In genomic region chr12:121632069-121632970, GRCh38 we compare ENCODE assay signal across 10 cellular contexts. TPM values are rescaled to one million over a fixed set of nuclear protein-coding genes. Genes with fewer than 3 reads are reported as not detected.
DNase-seq lines count a peak whose midpoint lies in the region; ATAC-seq, FAIRE-seq and TF ChIP-seq lines count a peak whose summit lies in the region.
"Had no signal": no experiment of that assay in that cellular context is flagged by ENCODE, and none has a peak within 500 bp of the region (broad histone marks: within the 10 kb centered on the region; RNA-seq: fewer than 3 reads in every experiment).

No MANE protein-coding gene starts in this region.

- H3K27me3 Mint-ChIP-seq in activated CD4-positive, alpha-beta memory T cell treated with anti-CD3 and anti-CD28 coated beads, Interleukin-2, amount 10 ng/mL, durations not matched to agents 7 days and 5 days, result no peaks in the 10 kb centered on the region

- no TSS peak for BruUV-seq in HepG2 (replicated peaks; lab: Mats Ljungman, UMichigan)

- H3K27ac Mint-ChIP-seq in activated CD4-positive, alpha-beta memory T cell treated with anti-CD3 and anti-CD28 coated beads, Interleukin-2, amount 10 ng/mL, durations not matched to agents 7 days and 5 days, result peak overlapping the region; percentile 56
- peak overlapping the region; percentile 95 for H3K27ac Mint-ChIP-seq in stimulated activated effector memory CD8-positive, alpha-beta T cell treated with anti-CD3 and anti-CD28 coated beads, Interleukin-12 subunit alpha, Interleukin-12 subunit beta, amount 100 ng/mL, for 72 hours

- no peaks in the 10 kb centered on the region for H3K27me3 ChIP-seq in HepG2 (ENCODE audit: control insufficient read depth in 1 of 2, insufficient read depth in 2 of 2, low read length in 2 of 2)

- CTCF ChIA-PET in activated CD4-positive, alpha-beta memory T cell treated with anti-CD3 and anti-CD28 coated beads, Interleukin-2, amount 10 ng/mL, durations not matched to agents 7 days and 5 days (lab: Charles Lee), result interaction anchor here (1.1 to 1.5 kb wide), 2 partner anchors 37 to 49 kb away, joined by 3 to 4 read pairs; partner anchors contain the start of gene MORN3
- CTCF ChIA-PET in HepG2 (lab: Yijun Ruan, JAX; ENCODE audit: low intra/inter-chr PET ratio, low total read pairs), result no interaction called here

- H3K9me3 ChIP-seq in HepG2 (ENCODE audit: low read length), result no peaks in the 10 kb centered on the region

- peak overlapping the region; percentile 47 for H3K27ac ChIP-seq in HepG2 (ENCODE audit: extremely low read length, insufficient read depth, low read length)

- H3K4me1 Mint-ChIP-seq in activated CD4-positive, alpha-beta memory T cell treated with anti-CD3 and anti-CD28 coated beads, Interleukin-2, amount 10 ng/mL, durations not matched to agents 7 days and 5 days, result peaks cover 76% of the 10 kb centered on the region
- peaks cover 72% of the 10 kb centered on the region for H3K4me1 Mint-ChIP-seq in stimulated activated effector memory CD8-positive, alpha-beta T cell treated with anti-CD3 and anti-CD28 coated beads, Interleukin-12 subunit alpha, Interleukin-12 subunit beta, amount 100 ng/mL, for 72 hours

- no peak for TF ChIP-seq CTCF in HepG2 (CRISPR knock-in tag; IDR thresholded peaks at IDR 0.05)

- H2AFZ ChIP-seq in HepG2 (ENCODE audit: low read length), result no peak overlapping the region

- H3K4me1 ChIP-seq in HepG2 (ENCODE audit: insufficient read depth, low read length), result peaks cover 58% of the 10 kb centered on the region

- peak overlapping the region; percentile 65 for H3K4me2 ChIP-seq in HepG2 (ENCODE audit: low read depth, low read length)

- TF ChIP-seq RAD21 in HepG2 (CRISPR knock-in tag; IDR thresholded peaks at IDR 0.05), result no peak

- H3K36me3 ChIP-seq in HepG2 (replicated peaks in 1 of 2; ENCODE audit: control insufficient read depth in 1 of 2, insufficient read depth in 2 of 2, low read length in 2 of 2), result no peaks in the 10 kb centered on the region; a peak in 2 of 5 replicates

- H3K4me3 Mint-ChIP-seq in activated CD4-positive, alpha-beta memory T cell treated with anti-CD3 and anti-CD28 coated beads, Interleukin-2, amount 10 ng/mL, durations not matched to agents 7 days and 5 days, result peak overlapping the region; percentile 0
- H3K4me3 Mint-ChIP-seq in stimulated activated effector memory CD8-positive, alpha-beta T cell treated with anti-CD3 and anti-CD28 coated beads, Interleukin-12 subunit alpha, Interleukin-12 subunit beta, amount 100 ng/mL, for 72 hours, result peak overlapping the region; percentile 94

- DNase-seq in NCI-H510A treated with DMSO at 0.1 percent for 48 hours (lab: John Stamatoyannopoulos, UW) (peak; percentile 58), NCI-H510A (lab: John Stamatoyannopoulos, UW) (no peak), HepG2 (ENCODE audit: low spot score) (no peak), NCI-H748 treated with DMSO at 0.1 percent for 48 hours (lab: John Stamatoyannopoulos, UW) (no peak), COLO668 (lab: John Stamatoyannopoulos, UW; ENCODE audit: unreplicated experiment) (no peak)
- DNase-seq in activated CD4-positive, alpha-beta memory T cell treated with anti-CD3 and anti-CD28 coated beads, Interleukin-2, amount 10 ng/mL, durations not matched to agents 7 days and 5 days, result no peak
- DNase-seq in stimulated activated effector memory CD8-positive, alpha-beta T cell treated with anti-CD3 and anti-CD28 coated beads, Interleukin-12 subunit alpha, Interleukin-12 subunit beta, amount 100 ng/mL, for 72 hours (ENCODE audit: low spot score in 2 of 2), result no peak
- DNase-seq: islet precursor cell had no signal

- FAIRE-seq in HepG2 (lab: Jason Lieb, UNC), result peak; percentile 37
- FAIRE-seq: A204.1 had no signal

- 65% methylated on average over 11 of the region's 11 CpGs for WGBS in HepG2 (ENCODE audit: low lambda C conversion rate)

- in situ Hi-C loops in HepG2 (cut with HindIII; ENCODE audit: extremely low pct_ligation_motif_present, low pct_unique_long_range_greater_than_20kb), result no loop called here

- peak; percentile 46; the same call in 2 of the 3 replicates for ATAC-seq in HepG2
- ATAC-seq in stimulated activated effector memory CD8-positive, alpha-beta T cell treated with anti-CD3 and anti-CD28 coated beads, Interleukin-12 subunit alpha, Interleukin-12 subunit beta, amount 100 ng/mL, for 72 hours, result no peak
- ATAC-seq in GM21447 (IDR thresholded peaks at IDR 0.05; ENCODE audit: unreplicated experiment), result no peak

- H3K9me3 Mint-ChIP-seq in activated CD4-positive, alpha-beta memory T cell treated with anti-CD3 and anti-CD28 coated beads, Interleukin-2, amount 10 ng/mL, durations not matched to agents 7 days and 5 days, result no peaks in the 10 kb centered on the region
- no peaks in the 10 kb centered on the region for H3K9me3 Mint-ChIP-seq in stimulated activated effector memory CD8-positive, alpha-beta T cell treated with anti-CD3 and anti-CD28 coated beads, Interleukin-12 subunit alpha, Interleukin-12 subunit beta, amount 100 ng/mL, for 72 hours

- POLR2A ChIA-PET in activated CD4-positive, alpha-beta memory T cell treated with anti-CD3 and anti-CD28 coated beads, Interleukin-2, amount 10 ng/mL, durations not matched to agents 7 days and 5 days (lab: Charles Lee), result interaction anchor here (1.0 kb wide), 1 partner anchor 36 kb away, joined by 3 read pairs; no protein-coding TSS in a partner anchor
- POLR2A ChIA-PET in HepG2 (lab: Yijun Ruan, JAX), result interaction anchor here (1.2 kb wide), 1 partner anchor 49 kb away, joined by 3 read pairs; no protein-coding TSS in a partner anchor

- TF ChIP-seq POLR2A in HepG2 (IDR thresholded peaks at IDR 0.05; ENCODE audit: insufficient read depth in 1 of 2, low read depth in 2 of 2, low read length in 2 of 2), result no peak

- H3K36me3 Mint-ChIP-seq in activated CD4-positive, alpha-beta memory T cell treated with anti-CD3 and anti-CD28 coated beads, Interleukin-2, amount 10 ng/mL, durations not matched to agents 7 days and 5 days (ENCODE audit: low read depth), result peaks cover 59% of the 10 kb centered on the region
- peaks cover 77% of the 10 kb centered on the region for H3K36me3 Mint-ChIP-seq in stimulated activated effector memory CD8-positive, alpha-beta T cell treated with anti-CD3 and anti-CD28 coated beads, Interleukin-12 subunit alpha, Interleukin-12 subunit beta, amount 100 ng/mL, for 72 hours

- H3K79me2 ChIP-seq in HepG2 (ENCODE audit: insufficient read depth, low read length), result peaks cover 12% of the 10 kb centered on the region

- peak overlapping the region in 1 of 3 experiments; percentile 29; a peak in 1 of 6 replicates for H3K4me3 ChIP-seq in HepG2 (replicated peaks in 1 of 3; ENCODE audit: insufficient read depth in 1 of 3, low read depth in 2 of 3, low read length in 3 of 3)

- intact Hi-C loops in HepG2 (cut with micrococcal nuclease; ENCODE audit: unreplicated experiment), result no loop called here

- no peaks in the 10 kb centered on the region; the same call in 1 of the 2 replicates for H4K20me1 ChIP-seq in HepG2 (ENCODE audit: insufficient read depth, low read length)

- peak overlapping the region; percentile 16; the same call in 1 of the 2 replicates for H3K9ac ChIP-seq in HepG2 (ENCODE audit: insufficient read depth, low read depth, low read length)

- TF ChIP-seq EP300 in HepG2 (IDR thresholded peaks at IDR 0.05; ENCODE audit: low read depth in 2 of 2, low read length in 2 of 2) (no peak), HepG2 (CRISPR knock-in tag; IDR thresholded peaks at IDR 0.05; ENCODE audit: borderline replicate concordance) (no peak)

RNA-seq across cellular contexts. Expression of gene ORAI1, which starts 6.0 kb away (rescaled TPM):
- total RNA-seq in activated CD4-positive, alpha-beta memory T cell treated with anti-CD3 and anti-CD28 coated beads, Interleukin-2, amount 10 ng/mL, durations not matched to agents 7 days and 5 days, result 10 to 100 TPM; 69.0 to 70.3 TPM
- total RNA-seq in HepG2 (2016; rRNA removed; fragmentation: Illumina TruSeq; extraction: Trizol), result 5.9 and 9.2 TPM in 2 replicates
- 9.9 and 13.0 TPM in 2 replicates for total RNA-seq in HepG2 (2016; cell fraction: cytosol; rRNA removed; fragmentation: Illumina TruSeq; extraction: Trizol; ENCODE audit: low read depth)
- 5.9 and 8.5 TPM in 2 replicates for total RNA-seq in HepG2 (2016; cell fraction: insoluble cytoplasmic fraction; rRNA removed; fragmentation: Illumina TruSeq; extraction: Trizol)
- 20.1 and 22.8 TPM in 2 replicates for total RNA-seq in HepG2 (2016; cell fraction: membrane; rRNA removed; fragmentation: Illumina TruSeq; extraction: Trizol)
- 5.2 and 6.1 TPM in 2 replicates for total RNA-seq in HepG2 (2016; cell fraction: nucleus; rRNA removed; fragmentation: Illumina TruSeq; extraction: Trizol)
- 17.2 and 22.9 TPM in 2 replicates for polyA plus RNA-seq in HepG2 (2011; rRNA removed)
- polyA plus RNA-seq in HepG2 (2011; cell fraction: cytosol; rRNA removed), result 16.7 and 25.1 TPM in 2 replicates
- polyA plus RNA-seq in HepG2 (2011; cell fraction: nucleus; rRNA removed), result 15.9 and 16.3 TPM in 2 replicates
- polyA plus RNA-seq in HepG2 (2012), result 7.9 and 10.4 TPM in 2 replicates
- polyA plus RNA-seq in HepG2 (2016; cell fraction: cytosol; fragmentation: Illumina TruSeq; extraction: Trizol; ENCODE audit: low read depth), result 25.7 and 30.9 TPM in 2 replicates
- 11.8 and 15.4 TPM in 2 replicates for polyA plus RNA-seq in HepG2 (2016; cell fraction: insoluble cytoplasmic fraction; fragmentation: Illumina TruSeq; extraction: Trizol; ENCODE audit: low read depth)
- 37.8 and 38.4 TPM in 2 replicates for polyA plus RNA-seq in HepG2 (2016; cell fraction: membrane; fragmentation: Illumina TruSeq; extraction: Trizol; ENCODE audit: low read depth)
- 15.0 and 18.5 TPM in 2 replicates for polyA plus RNA-seq in HepG2 (2016; cell fraction: nucleus; fragmentation: Illumina TruSeq; extraction: Trizol; ENCODE audit: insufficient read depth, low read depth)
- polyA minus RNA-seq in HepG2 (2011; rRNA and poly(A)+ RNA removed; ENCODE audit: low replicate concordance), result 35.3 and 72.8 TPM in 2 replicates
- polyA minus RNA-seq in HepG2 (2011; cell fraction: cytosol; rRNA and poly(A)+ RNA removed), result 23.0 and 25.6 TPM in 2 replicates
- polyA minus RNA-seq in HepG2 (2011; cell fraction: nucleus; rRNA and poly(A)+ RNA removed), result 5.9 and 7.3 TPM in 2 replicates

RNA-seq across cellular contexts. Expression of gene MORN3, which starts 37.1 kb away (rescaled TPM):
- 1 to 10 TPM; 3.6 to 4.2 TPM for total RNA-seq in activated CD4-positive, alpha-beta memory T cell treated with anti-CD3 and anti-CD28 coated beads, Interleukin-2, amount 10 ng/mL, durations not matched to agents 7 days and 5 days
- total RNA-seq in HepG2 (2016; rRNA removed; fragmentation: Illumina TruSeq; extraction: Trizol), result 2.0 TPM in 2 replicates
- total RNA-seq in HepG2 (2016; cell fraction: cytosol; rRNA removed; fragmentation: Illumina TruSeq; extraction: Trizol; ENCODE audit: low read depth), result 0.53 and 2.6 TPM in 2 replicates
- 1.5 and 2.6 TPM in 2 replicates for total RNA-seq in HepG2 (2016; cell fraction: insoluble cytoplasmic fraction; rRNA removed; fragmentation: Illumina TruSeq; extraction: Trizol)
- 2.0 and 2.4 TPM in 2 replicates for total RNA-seq in HepG2 (2016; cell fraction: membrane; rRNA removed; fragmentation: Illumina TruSeq; extraction: Trizol)
- 0.62 and 0.97 TPM in 2 replicates for total RNA-seq in HepG2 (2016; cell fraction: nucleus; rRNA removed; fragmentation: Illumina TruSeq; extraction: Trizol)
- 0.98 and 1.1 TPM in 2 replicates for polyA plus RNA-seq in HepG2 (2011; rRNA removed)
- polyA plus RNA-seq in HepG2 (2011; cell fraction: cytosol; rRNA removed), result 0.86 and 0.90 TPM in 2 replicates
- 0.35 and 0.48 TPM in 2 replicates for polyA plus RNA-seq in HepG2 (2011; cell fraction: nucleus; rRNA removed)
- 0.55 and 0.58 TPM in 2 replicates for polyA plus RNA-seq in HepG2 (2012)
- polyA plus RNA-seq in HepG2 (2016; cell fraction: cytosol; fragmentation: Illumina TruSeq; extraction: Trizol; ENCODE audit: low read depth), result 2.2 and 2.6 TPM in 2 replicates
- polyA plus RNA-seq in HepG2 (2016; cell fraction: insoluble cytoplasmic fraction; fragmentation: Illumina TruSeq; extraction: Trizol; ENCODE audit: low read depth), result 1.3 and 1.8 TPM in 2 replicates
- 1.6 TPM in 2 replicates for polyA plus RNA-seq in HepG2 (2016; cell fraction: membrane; fragmentation: Illumina TruSeq; extraction: Trizol; ENCODE audit: low read depth)
- 0.93 and 1.2 TPM in 2 replicates for polyA plus RNA-seq in HepG2 (2016; cell fraction: nucleus; fragmentation: Illumina TruSeq; extraction: Trizol; ENCODE audit: insufficient read depth, low read depth)
- polyA minus RNA-seq in HepG2 (2011; rRNA and poly(A)+ RNA removed; ENCODE audit: low replicate concordance), result 0.44 TPM in 1 of 2 replicates, not detected in the other
- polyA minus RNA-seq in HepG2 (2011; cell fraction: cytosol; rRNA and poly(A)+ RNA removed), result 0.18 TPM in 1 of 2 replicates, not detected in the other
- polyA minus RNA-seq in HepG2 (2011; cell fraction: nucleus; rRNA and poly(A)+ RNA removed), result 0.13 and 0.75 TPM in 2 replicates

RNA-seq across cellular contexts. Expression of gene KDM2B, which starts 51.5 kb away (rescaled TPM):
- total RNA-seq in activated CD4-positive, alpha-beta memory T cell treated with anti-CD3 and anti-CD28 coated beads, Interleukin-2, amount 10 ng/mL, durations not matched to agents 7 days and 5 days, result 10 to 100 TPM; 59.8 to 62.6 TPM
- total RNA-seq in HepG2 (2016; rRNA removed; fragmentation: Illumina TruSeq; extraction: Trizol), result 25.3 and 26.1 TPM in 2 replicates
- 11.2 and 11.4 TPM in 2 replicates for total RNA-seq in HepG2 (2016; cell fraction: cytosol; rRNA removed; fragmentation: Illumina TruSeq; extraction: Trizol; ENCODE audit: low read depth)
- 20.6 and 26.1 TPM in 2 replicates for total RNA-seq in HepG2 (2016; cell fraction: insoluble cytoplasmic fraction; rRNA removed; fragmentation: Illumina TruSeq; extraction: Trizol)
- 25.8 and 29.0 TPM in 2 replicates for total RNA-seq in HepG2 (2016; cell fraction: membrane; rRNA removed; fragmentation: Illumina TruSeq; extraction: Trizol)
- 18.4 and 20.7 TPM in 2 replicates for total RNA-seq in HepG2 (2016; cell fraction: nucleus; rRNA removed; fragmentation: Illumina TruSeq; extraction: Trizol)
- polyA plus RNA-seq in HepG2 (2011; rRNA removed), result 17.0 and 17.5 TPM in 2 replicates
- 8.3 and 13.5 TPM in 2 replicates for polyA plus RNA-seq in HepG2 (2011; cell fraction: cytosol; rRNA removed)
- polyA plus RNA-seq in HepG2 (2011; cell fraction: nucleus; rRNA removed), result 50.3 and 60.7 TPM in 2 replicates
- 13.5 and 15.6 TPM in 2 replicates for polyA plus RNA-seq in HepG2 (2012)
- 6.0 and 6.9 TPM in 2 replicates for polyA plus RNA-seq in HepG2 (2016; cell fraction: cytosol; fragmentation: Illumina TruSeq; extraction: Trizol; ENCODE audit: low read depth)
- polyA plus RNA-seq in HepG2 (2016; cell fraction: insoluble cytoplasmic fraction; fragmentation: Illumina TruSeq; extraction: Trizol; ENCODE audit: low read depth), result 23.7 and 31.0 TPM in 2 replicates
- polyA plus RNA-seq in HepG2 (2016; cell fraction: membrane; fragmentation: Illumina TruSeq; extraction: Trizol; ENCODE audit: low read depth), result 17.2 and 18.2 TPM in 2 replicates
- 36.9 and 37.0 TPM in 2 replicates for polyA plus RNA-seq in HepG2 (2016; cell fraction: nucleus; fragmentation: Illumina TruSeq; extraction: Trizol; ENCODE audit: insufficient read depth, low read depth)
- polyA minus RNA-seq in HepG2 (2011; rRNA and poly(A)+ RNA removed; ENCODE audit: low replicate concordance), result 53.2 and 72.8 TPM in 2 replicates
- 18.0 and 20.7 TPM in 2 replicates for polyA minus RNA-seq in HepG2 (2011; cell fraction: cytosol; rRNA and poly(A)+ RNA removed)
- polyA minus RNA-seq in HepG2 (2011; cell fraction: nucleus; rRNA and poly(A)+ RNA removed), result 21.1 and 21.9 TPM in 2 replicates
